Comparison of ENCODE assay signal across 8 cellular contexts in the genomic region with DNA sequence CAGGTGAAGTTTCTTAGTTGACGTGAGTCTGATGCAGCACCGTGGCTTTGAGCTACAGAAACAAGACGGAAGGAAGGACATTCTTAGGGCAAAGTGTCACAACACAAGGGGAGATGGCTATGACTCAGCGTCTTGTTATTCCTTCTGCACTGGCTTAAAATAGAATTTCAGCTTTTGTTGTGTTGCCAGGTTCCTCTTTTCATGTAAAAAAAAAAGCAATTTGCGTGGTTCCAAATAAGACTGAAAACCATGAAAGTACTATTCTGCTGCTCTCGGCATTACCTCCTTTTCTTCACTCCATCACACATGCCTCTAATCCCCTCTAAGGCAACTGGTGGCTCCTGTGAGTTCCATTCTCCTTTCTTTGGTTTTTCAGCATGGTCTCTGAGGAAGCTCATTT.
DNase-seq lines count a peak whose midpoint lies in the region; ATAC-seq and TF ChIP-seq lines count a peak whose summit lies in the region.

No MANE protein-coding gene starts in this region.

- no peaks in the 10 kb centered on the region for H3K9me3 ChIP-seq in gastrocnemius medialis

- POLR2A ChIA-PET in RWPE1 (lab: Yijun Ruan, JAX; ENCODE audit: low non-redundant PET) = no interaction called here

- H3K4me1 Mint-ChIP-seq in activated T-helper 17 cell treated with anti-CD3 and anti-CD28 coated beads, Interleukin-2, amount 50 U/mL, for 72 hours = no peaks in the 10 kb centered on the region
- no peaks in the 10 kb centered on the region for H3K4me1 Mint-ChIP-seq in effector memory CD8-positive, alpha-beta T cell (ENCODE audit: low read depth in 2 of 2)
- H3K4me1 Mint-ChIP-seq in activated naive CD4-positive, alpha-beta T cell treated with anti-CD3 and anti-CD28 coated beads, Interleukin-2, amount 10 ng/mL, durations not matched to agents 7 days and 5 days = peaks cover 2% of the 10 kb centered on the region

- DNase-seq in RWPE1 (ENCODE audit: low spot score) = peak; percentile 59
- peak; percentile 94 for DNase-seq in fibroblast of the aortic adventitia (ENCODE audit: low read depth)
- peak in 1 of 2 donors; percentile 22 for DNase-seq in gastrocnemius medialis
- DNase-seq in posterior cingulate gyrus = no peak
- no peak for DNase-seq in effector memory CD8-positive, alpha-beta T cell
- DNase-seq in activated naive CD4-positive, alpha-beta T cell treated with anti-CD3 and anti-CD28 coated beads, Interleukin-2, amount 10 ng/mL, durations not matched to agents 7 days and 5 days = no peak

- TF ChIP-seq CTCF in RWPE1 (conservative IDR thresholded peaks at IDR 0.05; ENCODE audit: low read depth) = no peak
- TF ChIP-seq CTCF in fibroblast of the aortic adventitia (IDR thresholded peaks at IDR 0.05; ENCODE audit: insufficient read depth, low read length) = no peak
- no peak for TF ChIP-seq CTCF in gastrocnemius medialis (IDR thresholded peaks at IDR 0.05 in 4 of 5, conservative IDR thresholded peaks at IDR 0.05 in 1 of 5)

- no peak overlapping the region for H3K27ac Mint-ChIP-seq in activated T-helper 17 cell treated with anti-CD3 and anti-CD28 coated beads, Interleukin-2, amount 50 U/mL, for 72 hours
- H3K27ac Mint-ChIP-seq in effector memory CD8-positive, alpha-beta T cell = no peak overlapping the region
- H3K27ac Mint-ChIP-seq in activated naive CD4-positive, alpha-beta T cell treated with anti-CD3 and anti-CD28 coated beads, Interleukin-2, amount 10 ng/mL, durations not matched to agents 7 days and 5 days = no peak overlapping the region

- no peaks in the 10 kb centered on the region for H3K27me3 ChIP-seq in gastrocnemius medialis

- H3K27ac ChIP-seq in RWPE1 (no peak overlapping the region), gastrocnemius medialis (no peak overlapping the region)

- H3K36me3 ChIP-seq in gastrocnemius medialis = no peaks in the 10 kb centered on the region

- no peaks in the 10 kb centered on the region for H3K36me3 Mint-ChIP-seq in activated T-helper 17 cell treated with anti-CD3 and anti-CD28 coated beads, Interleukin-2, amount 50 U/mL, for 72 hours (ENCODE audit: low read depth)
- H3K36me3 Mint-ChIP-seq in effector memory CD8-positive, alpha-beta T cell (ENCODE audit: insufficient read depth) = no peaks in the 10 kb centered on the region
- no peaks in the 10 kb centered on the region for H3K36me3 Mint-ChIP-seq in activated naive CD4-positive, alpha-beta T cell treated with anti-CD3 and anti-CD28 coated beads, Interleukin-2, amount 10 ng/mL, durations not matched to agents 7 days and 5 days

- CTCF ChIA-PET in RWPE1 (lab: Yijun Ruan, JAX) = no interaction called here
- CTCF ChIA-PET in activated naive CD4-positive, alpha-beta T cell treated with anti-CD3 and anti-CD28 coated beads, Interleukin-2, amount 10 ng/mL, durations not matched to agents 7 days and 5 days (lab: Charles Lee) = no interaction called here

- peaks cover 29% of the 10 kb centered on the region for H3K27me3 Mint-ChIP-seq in activated T-helper 17 cell treated with anti-CD3 and anti-CD28 coated beads, Interleukin-2, amount 50 U/mL, for 72 hours
- peaks cover 34 to 62% of the 10 kb centered on the region in 2 donors for H3K27me3 Mint-ChIP-seq in effector memory CD8-positive, alpha-beta T cell
- peaks cover 7% of the 10 kb centered on the region for H3K27me3 Mint-ChIP-seq in activated naive CD4-positive, alpha-beta T cell treated with anti-CD3 and anti-CD28 coated beads, Interleukin-2, amount 10 ng/mL, durations not matched to agents 7 days and 5 days

- H3K4me3 Mint-ChIP-seq in activated T-helper 17 cell treated with anti-CD3 and anti-CD28 coated beads, Interleukin-2, amount 50 U/mL, for 72 hours = no peak overlapping the region
- no peak overlapping the region for H3K4me3 Mint-ChIP-seq in effector memory CD8-positive, alpha-beta T cell
- no peak overlapping the region for H3K4me3 Mint-ChIP-seq in activated naive CD4-positive, alpha-beta T cell treated with anti-CD3 and anti-CD28 coated beads, Interleukin-2, amount 10 ng/mL, durations not matched to agents 7 days and 5 days

- in situ Hi-C loops in gastrocnemius medialis (cut with MboI; ENCODE audit: low sequenced_read_pairs in 4 of 4) = no loop called here

- H3K9me3 Mint-ChIP-seq in activated T-helper 17 cell treated with anti-CD3 and anti-CD28 coated beads, Interleukin-2, amount 50 U/mL, for 72 hours = no peaks in the 10 kb centered on the region
- H3K9me3 Mint-ChIP-seq in effector memory CD8-positive, alpha-beta T cell = no peaks in the 10 kb centered on the region
- no peaks in the 10 kb centered on the region for H3K9me3 Mint-ChIP-seq in activated naive CD4-positive, alpha-beta T cell treated with anti-CD3 and anti-CD28 coated beads, Interleukin-2, amount 10 ng/mL, durations not matched to agents 7 days and 5 days

- no peak overlapping the region for H3K4me3 ChIP-seq in fibroblast of the aortic adventitia (ENCODE audit: low read depth, low read length)
- no peak overlapping the region for H3K4me3 ChIP-seq in gastrocnemius medialis

- intact Hi-C loops in gastrocnemius medialis (cut with DNase I; ENCODE audit: low total_unique reads) = no loop called here
- intact Hi-C loops in posterior cingulate gyrus (cut with DNase I) = no loop called here

- TF ChIP-seq POLR2A in GM18505 (IDR thresholded peaks at IDR 0.05; ENCODE audit: borderline replicate concordance, extremely low read depth, insufficient read depth, insufficient read length) (no peak), gastrocnemius medialis (IDR thresholded peaks at IDR 0.05) (no peak)

- peaks cover 0 to 14% of the 10 kb centered on the region in 2 donors for H3K4me1 ChIP-seq in gastrocnemius medialis

- peak; percentile 83 for ATAC-seq in GM18505 (IDR thresholded peaks at IDR 0.05; ENCODE audit: unreplicated experiment)
- ATAC-seq in gastrocnemius medialis = peak; percentile 63 to 82
- no peak for ATAC-seq in activated T-helper 17 cell treated with anti-CD3 and anti-CD28 coated beads, Interleukin-2, amount 50 U/mL, for 72 hours (replicated peaks)
- no peak for ATAC-seq in effector memory CD8-positive, alpha-beta T cell (replicated peaks)

Comparison
In these comparisons a context has a peak if more than half of its experiments do, and no peak if none do; other contexts are left out.
1. ATAC-seq: peak in GM18505 (single experiment) and gastrocnemius medialis (2 of 2); none in activated T-helper 17 cell treated with anti-CD3 and anti-CD28 coated beads, Interleukin-2, amount 50 U/mL, for 72 hours (single experiment) and effector memory CD8-positive, alpha-beta T cell (single experiment).
2. DNase-seq: peak in RWPE1 (single experiment) and fibroblast of the aortic adventitia (single experiment); none in posterior cingulate gyrus (0 of 10), effector memory CD8-positive, alpha-beta T cell (0 of 3) and activated naive CD4-positive, alpha-beta T cell treated with anti-CD3 and anti-CD28 coated beads, Interleukin-2, amount 10 ng/mL, durations not matched to agents 7 days and 5 days (single experiment).